Comparison of ENCODE assay signal across 31 cellular contexts in genomic region chr1:28078262-28078661, GRCh38. TPM values are rescaled to one million over a fixed set of nuclear protein-coding genes. Genes with fewer than 3 reads are reported as not detected.
DNase-seq lines count a peak whose midpoint lies in the region; ATAC-seq, FAIRE-seq and TF ChIP-seq lines count a peak whose summit lies in the region.
"Had no signal": no experiment of that assay in that cellular context is flagged by ENCODE, and none has a peak within 500 bp of the region (broad histone marks: within the 10 kb centered on the region; RNA-seq: fewer than 3 reads in every experiment).

No MANE protein-coding gene starts in this region.

- no peak overlapping the region for H3K9ac ChIP-seq in astrocyte (ENCODE audit: low read length)
- H3K9ac ChIP-seq: parathyroid adenoma had no signal

- H3K27ac ChIP-seq in astrocyte (ENCODE audit: low read depth, low read length) (peak overlapping the region; percentile 3), left ventricle myocardium inferior (replicated peaks) (peak overlapping the region; percentile 78), psoas muscle (peak overlapping the region; percentile 74), coronary artery (no peak overlapping the region)
- H3K27ac ChIP-seq: foreskin keratinocyte, parathyroid adenoma, SJCRH30, tibial nerve, WERI-Rb-1 had no signal

- H3K27me3 ChIP-seq in astrocyte (ENCODE audit: insufficient read depth, low read length) = no peaks in the 10 kb centered on the region
- no peaks in the 10 kb centered on the region for H3K27me3 ChIP-seq in left ventricle myocardium inferior (ENCODE audit: low read depth)
- no peaks in the 10 kb centered on the region for H3K27me3 ChIP-seq in psoas muscle (ENCODE audit: insufficient read depth in 3 of 3, low read length in 2 of 3)
- H3K27me3 ChIP-seq: esophagus squamous epithelium, foreskin keratinocyte, MG63, SJCRH30, tibial nerve had no signal

- H3K36me3 ChIP-seq in astrocyte (ENCODE audit: insufficient read depth, low read length) (peaks cover 2% of the 10 kb centered on the region), left ventricle myocardium inferior (peaks cover 12% of the 10 kb centered on the region), psoas muscle (ENCODE audit: insufficient read depth in 1 of 2, low read depth in 1 of 2) (peaks cover 0 to 17% of the 10 kb centered on the region in 2 donors)

- POLR2A ChIA-PET in HEK293T (lab: Yijun Ruan, JAX) = interaction anchor here (1.1 to 2.0 kb wide), 2 partner anchors 9 to 10 kb away, joined by 4 to 8 read pairs; partner anchors contain the start of gene EYA3

- DNase-seq in HEK293T (ENCODE audit: extremely low spot score) = no peak
- DNase-seq in astrocyte (ENCODE audit: low read depth) = no peak
- no peak for DNase-seq in left ventricle myocardium inferior
- DNase-seq in psoas muscle = no peak
- DNase-seq in coronary artery (ENCODE audit: low spot score) = no peak
- DNase-seq in immature natural killer cell = no peak
- DNase-seq in GM03348 (ENCODE audit: low spot score) = no peak
- DNase-seq: activated CD4-positive, alpha-beta T cell treated with anti-CD3 and anti-CD28 coated beads for 48 hours; activated CD8-positive, alpha-beta memory T cell treated with anti-CD3 and anti-CD28 coated beads for 24 hours; activated T-cell treated with anti-CD3 and anti-CD28 coated beads for 4 hours; CD4-positive, alpha-beta memory T cell; esophagus squamous epithelium; GOT3; KG1; mesendoderm; NCI-H1105 treated with DMSO at 0.1 percent for 48 hours; NCI-H187 treated with DMSO at 0.1 percent for 48 hours; NCI-H69; SJCRH30; stimulated activated CD4-positive, alpha-beta T cell treated with anti-CD3 and anti-CD28 coated beads, Interleukin-4, amount 100 ng/mL, for 24 hours; T1000; WERI-Rb-1 had no signal

- 65 to 78% (median 65%) methylated on average over 4 of the region's 4 CpGs for WGBS in psoas muscle, 3 donors

- H3K27me3 Mint-ChIP-seq in astrocyte (ENCODE audit: low read depth, unreplicated experiment) (no peaks in the 10 kb centered on the region), immature natural killer cell (ENCODE audit: low read depth in 3 of 3) (no peaks in the 10 kb centered on the region)
- H3K27me3 Mint-ChIP-seq: B cell; CD4-positive, alpha-beta memory T cell had no signal

- peaks cover 85% of the 10 kb centered on the region for H3K79me2 ChIP-seq in astrocyte (ENCODE audit: insufficient read depth, low read length)

- intact Hi-C loops in left ventricle myocardium inferior (cut with micrococcal nuclease) (no loop called here), psoas muscle (cut with DNase I) (no loop called here)

- peaks cover 29% of the 10 kb centered on the region for H3K4me1 Mint-ChIP-seq in astrocyte (ENCODE audit: low read depth, unreplicated experiment)
- peaks cover 7 to 41% of the 10 kb centered on the region in 2 donors for H3K4me1 Mint-ChIP-seq in immature natural killer cell

- H3K4me3 Mint-ChIP-seq in astrocyte (ENCODE audit: unreplicated experiment) (no peak overlapping the region), immature natural killer cell (no peak overlapping the region)
- H3K4me3 Mint-ChIP-seq: B cell; CD4-positive, alpha-beta memory T cell had no signal

- H3K4me1 ChIP-seq in astrocyte (ENCODE audit: insufficient read depth, low read length) (peaks cover 16% of the 10 kb centered on the region), left ventricle myocardium inferior (peaks cover 79% of the 10 kb centered on the region), psoas muscle (peaks cover 51% of the 10 kb centered on the region)
- H3K4me1 ChIP-seq: foreskin keratinocyte, parathyroid adenoma, SJCRH30 had no signal

- TF ChIP-seq CTCF in astrocyte (IDR thresholded peaks at IDR 0.05; ENCODE audit: insufficient read depth, low read depth, low read length) (no peak), left ventricle myocardium inferior (IDR thresholded peaks at IDR 0.05; ENCODE audit: borderline replicate concordance) (no peak), psoas muscle (IDR thresholded peaks at IDR 0.05) (no peak), coronary artery (IDR thresholded peaks at IDR 0.05) (no peak)

- CTCF ChIA-PET in HEK293T (lab: Yijun Ruan, JAX) = no interaction called here

- peaks cover 22% of the 10 kb centered on the region for H4K20me1 ChIP-seq in astrocyte (ENCODE audit: insufficient read depth, low read length)

- no peaks in the 10 kb centered on the region for H3K9me3 Mint-ChIP-seq in astrocyte (ENCODE audit: unreplicated experiment)
- no peaks in the 10 kb centered on the region for H3K9me3 Mint-ChIP-seq in immature natural killer cell
- H3K9me3 Mint-ChIP-seq: activated naive CD4-positive, alpha-beta T cell treated with anti-CD3 and anti-CD28 coated beads, Interleukin-2, amount 50 U/mL, for 72 hours; activated T-helper 2 cell treated with anti-CD3 and anti-CD28 coated beads, Interferon-gamma antibody, Interleukin-2, Interleukin-4, amounts not matched to agents 10 μg/mL and 5 μg/mL and 100 μg/mL, durations not matched to agents 14 hours and 24 hours and 36 hours; CD4-positive, alpha-beta memory T cell had no signal

- H3K4me3 ChIP-seq in astrocyte (ENCODE audit: insufficient read depth, low read depth, low read length) (no peak overlapping the region), left ventricle myocardium inferior (no peak overlapping the region), psoas muscle (peak overlapping the region; percentile 11), coronary artery (no peak overlapping the region)
- H3K4me3 ChIP-seq: esophagus squamous epithelium, MG63, SJCRH30, tibial nerve had no signal

- no peaks in the 10 kb centered on the region for H3K9me3 ChIP-seq in astrocyte (ENCODE audit: insufficient read depth, low read depth, low read length)
- H3K9me3 ChIP-seq in left ventricle myocardium inferior (replicated peaks) = no peaks in the 10 kb centered on the region
- H3K9me3 ChIP-seq in psoas muscle = no peaks in the 10 kb centered on the region
- H3K9me3 ChIP-seq: esophagus squamous epithelium, MG63, SJCRH30, tibial nerve had no signal

- H3K27ac Mint-ChIP-seq in astrocyte (ENCODE audit: unreplicated experiment) (peak overlapping the region; percentile 89), immature natural killer cell (no peak overlapping the region)
- H3K27ac Mint-ChIP-seq: activated naive CD4-positive, alpha-beta T cell treated with anti-CD3 and anti-CD28 coated beads, Interleukin-2, amount 50 U/mL, for 72 hours; activated T-helper 2 cell treated with anti-CD3 and anti-CD28 coated beads, Interferon-gamma antibody, Interleukin-2, Interleukin-4, amounts not matched to agents 10 μg/mL and 5 μg/mL and 100 μg/mL, durations not matched to agents 14 hours and 24 hours and 36 hours; CD4-positive, alpha-beta memory T cell had no signal

- H3K36me3 Mint-ChIP-seq in astrocyte (ENCODE audit: low read depth, unreplicated experiment) (no peaks in the 10 kb centered on the region), immature natural killer cell (peaks cover 0 to 9% (median 0%) of the 10 kb centered on the region in 3 donors)
- H3K36me3 Mint-ChIP-seq: activated naive CD4-positive, alpha-beta T cell treated with anti-CD3 and anti-CD28 coated beads, Interleukin-2, amount 50 U/mL, for 72 hours had no signal

- no peak overlapping the region for H2AFZ ChIP-seq in astrocyte (ENCODE audit: low read depth, low read length)
- H2AFZ ChIP-seq: parathyroid adenoma had no signal

- no peak for FAIRE-seq in astrocyte (lab: Jason Lieb, UNC)

- ATAC-seq in psoas muscle = peak; percentile 58 to 83 (median 76)
- ATAC-seq in GM19023 (IDR thresholded peaks at IDR 0.05; ENCODE audit: unreplicated experiment) = no peak
- ATAC-seq: sciatic nerve had no signal

- H3K4me2 ChIP-seq in astrocyte (ENCODE audit: low read length) = no peak overlapping the region

TF ChIP-seq in HEK293T, 16 proteins besides CTCF, POLR2A, EP300 and RAD21:
- TF ChIP-seq ARNT (IDR thresholded peaks at IDR 0.05) (no peak), PKNOX1 (IDR thresholded peaks at IDR 0.05) (peak; percentile 41)

RNA-seq across cellular contexts. Expression of gene EYA3, which starts 10.1 kb away (rescaled TPM):
- 22.1 and 23.7 TPM in 2 replicates for total RNA-seq in astrocyte
- total RNA-seq in left ventricle myocardium inferior = 16.9 TPM
- 10 to 100 TPM; 13.1 to 15.3 (median 14.0) TPM for total RNA-seq in psoas muscle
- 10 to 100 TPM in 1 of 3 donors, 1 to 10 TPM in 2; 3.6 to 10.8 (median 5.1) TPM for polyA plus RNA-seq in psoas muscle
- polyA plus RNA-seq in immature natural killer cell = 10 to 100 TPM in 1 of 3 donors, 1 to 10 TPM in 2; 7.8 to 15.6 (median 9.3) TPM

Comparison
In these comparisons a context has a peak if more than half of its experiments do, and no peak if none do; other contexts are left out.
1. H3K27ac ChIP-seq: peak in astrocyte (single experiment), left ventricle myocardium inferior (single experiment) and psoas muscle (single experiment); none in coronary artery (0 of 2).